ENCODE assay signal across 26 cellular contexts in the genomic region with DNA sequence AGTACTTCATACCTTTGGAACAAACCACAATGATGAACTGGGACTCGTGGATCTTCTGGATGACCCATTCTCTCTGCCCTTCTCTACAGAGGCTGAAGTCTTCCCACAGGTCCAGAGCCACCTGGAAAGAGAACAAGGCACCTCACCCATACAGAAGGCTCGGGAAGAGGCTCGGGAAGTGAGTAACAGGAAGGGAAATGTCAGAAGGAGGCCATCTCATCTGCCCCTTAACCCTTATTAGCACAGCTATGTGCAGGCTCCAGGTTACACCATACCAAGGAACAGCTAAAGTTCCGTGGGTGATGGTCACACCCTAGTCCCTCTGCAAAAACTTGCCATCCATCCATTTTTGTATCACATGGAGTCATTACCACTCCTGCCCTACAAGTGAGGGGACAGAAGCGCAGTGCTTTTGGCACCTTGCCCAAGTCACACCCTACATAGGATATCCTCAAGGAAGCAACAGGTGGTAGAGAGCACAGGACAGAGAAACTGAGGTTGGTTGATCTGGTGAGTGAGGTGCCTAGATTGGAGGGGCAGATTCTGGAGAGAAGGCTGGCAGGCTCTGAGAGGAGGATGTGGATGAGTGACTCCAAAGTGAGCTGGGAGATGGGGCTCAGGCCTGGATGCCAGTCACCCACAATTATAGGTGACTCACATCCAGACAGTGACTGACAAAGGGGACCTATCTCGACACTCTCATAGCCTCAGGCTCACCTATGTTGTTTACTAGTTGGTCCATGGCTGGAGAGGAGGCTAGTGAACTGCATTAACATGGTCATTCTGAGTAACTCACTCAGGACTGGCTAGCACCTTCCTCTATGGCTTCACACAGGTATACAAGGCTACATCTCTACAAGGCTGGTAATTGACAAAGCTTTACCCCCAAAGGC. TPM values are rescaled to one million over a fixed set of nuclear protein-coding genes. Genes with fewer than 3 reads are reported as not detected.
DNase-seq lines count a peak whose midpoint lies in the region; ATAC-seq and TF ChIP-seq lines count a peak whose summit lies in the region.
"Had no signal": no experiment of that assay in that cellular context is flagged by ENCODE, and none has a peak within 500 bp of the region (broad histone marks: within the 10 kb centered on the region; RNA-seq: fewer than 3 reads in every experiment).

No MANE protein-coding gene starts in this region.

- H3K79me2 ChIP-seq in PC-9 (ENCODE audit: low read depth): no peaks in the 10 kb centered on the region

- peaks cover 3% of the 10 kb centered on the region for H3K4me1 Mint-ChIP-seq in activated CD4-positive, alpha-beta T cell treated with anti-CD3 and anti-CD28 coated beads for 36 hours
- no peaks in the 10 kb centered on the region for H3K4me1 Mint-ChIP-seq in stimulated activated effector memory CD8-positive, alpha-beta T cell treated with anti-CD3 and anti-CD28 coated beads, Interleukin-12 subunit alpha, Interleukin-12 subunit beta, amount 100 ng/mL, for 72 hours

- H3K4me3 ChIP-seq in PC-9: no peak overlapping the region
- H3K4me3 ChIP-seq: BLaER1 treated with 17β-estradiol and CSF1 and Interleukin-3, amounts not matched to agents 10 nM and 100 nM; Peyer's patch had no signal

- no peaks in the 10 kb centered on the region for H3K9me3 Mint-ChIP-seq in activated CD4-positive, alpha-beta T cell treated with anti-CD3 and anti-CD28 coated beads for 36 hours (ENCODE audit: low read depth)
- no peaks in the 10 kb centered on the region for H3K9me3 Mint-ChIP-seq in stimulated activated effector memory CD8-positive, alpha-beta T cell treated with anti-CD3 and anti-CD28 coated beads, Interleukin-12 subunit alpha, Interleukin-12 subunit beta, amount 100 ng/mL, for 72 hours
- H3K9me3 Mint-ChIP-seq: H9 had no signal

- POLR2A ChIA-PET in activated CD4-positive, alpha-beta T cell treated with anti-CD3 and anti-CD28 coated beads for 36 hours (lab: Charles Lee): interaction anchor here (0.6 kb wide), 1 partner anchor 414 kb away, joined by 4 read pairs; no protein-coding TSS in a partner anchor
- POLR2A ChIA-PET in PC-9 (lab: Charles Lee; ENCODE audit: unreplicated experiment): interaction anchor here (0.6 kb wide), 1 partner anchor 106 kb away, joined by 19 read pairs; no protein-coding TSS in a partner anchor

- no peak for TF ChIP-seq CTCF in PC-9 (conservative IDR thresholded peaks at IDR 0.05)

- H3K27me3 Mint-ChIP-seq in activated CD4-positive, alpha-beta T cell treated with anti-CD3 and anti-CD28 coated beads for 36 hours: peaks cover 2% of the 10 kb centered on the region

- no peaks in the 10 kb centered on the region for H4K20me1 ChIP-seq in PC-9 (ENCODE audit: insufficient read depth)
- H4K20me1 ChIP-seq: BLaER1 treated with 17β-estradiol and CSF1 and Interleukin-3, amounts not matched to agents 10 nM and 100 nM had no signal

- ATAC-seq in activated CD4-positive, alpha-beta T cell treated with anti-CD3 and anti-CD28 coated beads for 36 hours: peak; percentile 42
- ATAC-seq in stimulated activated effector memory CD8-positive, alpha-beta T cell treated with anti-CD3 and anti-CD28 coated beads, Interleukin-12 subunit alpha, Interleukin-12 subunit beta, amount 100 ng/mL, for 72 hours: peak; percentile 37
- ATAC-seq in GM21786 (IDR thresholded peaks at IDR 0.05; ENCODE audit: unreplicated experiment) (no peak), left cardiac atrium (no peak)
- ATAC-seq: Right ventricle myocardium inferior had no signal

- DNase-seq in activated CD4-positive, alpha-beta T cell treated with anti-CD3 and anti-CD28 coated beads for 36 hours: no peak
- DNase-seq in activated CD4-positive, alpha-beta T cell treated with anti-CD3 and anti-CD28 coated beads, Interleukin-2, amount 50 U/mL, for 1 hour: no peak
- DNase-seq in PC-9: peak; percentile 14 to 74
- peak; percentile 33 for DNase-seq in dermis blood vessel endothelial cell
- DNase-seq in stimulated activated effector memory CD8-positive, alpha-beta T cell treated with anti-CD3 and anti-CD28 coated beads, Interleukin-12 subunit alpha, Interleukin-12 subunit beta, amount 100 ng/mL, for 72 hours (ENCODE audit: low spot score in 2 of 2): no peak
- no peak for DNase-seq in DMS 273 treated with DMSO at 0.1 percent for 48 hours (lab: John Stamatoyannopoulos, UW)
- no peak for DNase-seq in left cardiac atrium
- DNase-seq: ACHN; Caco-2; CD4-positive, alpha-beta memory T cell; DMS153; GDM1; H9; NCI-H1105; NCI-H2029 treated with DMSO at 0.1 percent for 48 hours; NCI-H2171; NCI-H345; NCI-H524; NCI-H774; NK-92 treated with Interleukin-12 subunit alpha and Interleukin-12 subunit beta, amount 100 ng/mL, for 24 hours; Peyer's patch had no signal

- H2AFZ ChIP-seq in PC-9: no peak overlapping the region

- peaks cover 8% of the 10 kb centered on the region; the same call in 1 of the 2 replicates for H3F3A ChIP-seq in PC-9 (ENCODE audit: insufficient read depth, low read depth)

- H3K36me3 Mint-ChIP-seq in activated CD4-positive, alpha-beta T cell treated with anti-CD3 and anti-CD28 coated beads for 36 hours (ENCODE audit: low read depth): no peaks in the 10 kb centered on the region
- H3K36me3 Mint-ChIP-seq in stimulated activated effector memory CD8-positive, alpha-beta T cell treated with anti-CD3 and anti-CD28 coated beads, Interleukin-12 subunit alpha, Interleukin-12 subunit beta, amount 100 ng/mL, for 72 hours: no peaks in the 10 kb centered on the region
- H3K36me3 Mint-ChIP-seq: CD4-positive, alpha-beta memory T cell had no signal

- no peaks in the 10 kb centered on the region for H3K9me3 ChIP-seq in PC-9 (ENCODE audit: insufficient read depth, low read depth)
- H3K9me3 ChIP-seq: BLaER1 treated with 17β-estradiol and CSF1 and Interleukin-3, amounts not matched to agents 10 nM and 100 nM; Caco-2; Peyer's patch had no signal

- H3K36me3 ChIP-seq in PC-9 (ENCODE audit: low read depth): no peaks in the 10 kb centered on the region
- H3K36me3 ChIP-seq: BLaER1 treated with 17β-estradiol and CSF1 and Interleukin-3, amounts not matched to agents 10 nM and 100 nM; Peyer's patch had no signal

- H3K9me2 ChIP-seq in PC-9 (ENCODE audit: insufficient read depth): no peaks in the 10 kb centered on the region

- peaks cover 20% of the 10 kb centered on the region for H3K4me1 ChIP-seq in PC-9 (replicated peaks; ENCODE audit: insufficient read depth)
- H3K4me1 ChIP-seq: Peyer's patch had no signal

- H3K4me2 ChIP-seq in PC-9: peak overlapping the region; percentile 50
- H3K4me2 ChIP-seq: KMS-11 had no signal

- no peak overlapping the region for H3K4me3 Mint-ChIP-seq in activated CD4-positive, alpha-beta T cell treated with anti-CD3 and anti-CD28 coated beads for 36 hours
- no peak overlapping the region for H3K4me3 Mint-ChIP-seq in stimulated activated effector memory CD8-positive, alpha-beta T cell treated with anti-CD3 and anti-CD28 coated beads, Interleukin-12 subunit alpha, Interleukin-12 subunit beta, amount 100 ng/mL, for 72 hours
- H3K4me3 Mint-ChIP-seq: CD4-positive, alpha-beta memory T cell; H9 had no signal

- intact Hi-C loops in activated CD4-positive, alpha-beta T cell treated with anti-CD3 and anti-CD28 coated beads for 36 hours (cut with DNase I, micrococcal nuclease): no loop called here
- intact Hi-C loops in PC-9 (cut with micrococcal nuclease; ENCODE audit: unreplicated experiment) (no loop called here), left cardiac atrium (cut with DNase I) (no loop called here)

- no TSS peak for BruUV-seq in PC-9 (replicated peaks; lab: Mats Ljungman, UMichigan)

- CTCF ChIA-PET in activated CD4-positive, alpha-beta T cell treated with anti-CD3 and anti-CD28 coated beads for 36 hours (lab: Charles Lee): interaction anchor here (0.9 to 4.1 kb wide), 5 partner anchors 9 to 455 kb away, joined by 3 to 18 read pairs (median 3); no protein-coding TSS in a partner anchor
- CTCF ChIA-PET in PC-9 (lab: Charles Lee): interaction anchor here (0.6 to 0.7 kb wide), 2 partner anchors 43 to 78 kb away, joined by 3 read pairs; no protein-coding TSS in a partner anchor

- H3K27ac ChIP-seq in PC-9: peak overlapping the region; percentile 62
- H3K27ac ChIP-seq: 22Rv1; BLaER1 treated with 17β-estradiol and CSF1 and Interleukin-3, amounts not matched to agents 10 nM and 100 nM; KMS-11; Peyer's patch had no signal

- H3K27me3 ChIP-seq in PC-9 (ENCODE audit: insufficient read depth, low read depth): no peaks in the 10 kb centered on the region
- H3K27me3 ChIP-seq: BLaER1 treated with 17β-estradiol and CSF1 and Interleukin-3, amounts not matched to agents 10 nM and 100 nM; Peyer's patch had no signal

- H3K27ac Mint-ChIP-seq in activated CD4-positive, alpha-beta T cell treated with anti-CD3 and anti-CD28 coated beads for 36 hours: no peak overlapping the region
- H3K27ac Mint-ChIP-seq in stimulated activated effector memory CD8-positive, alpha-beta T cell treated with anti-CD3 and anti-CD28 coated beads, Interleukin-12 subunit alpha, Interleukin-12 subunit beta, amount 100 ng/mL, for 72 hours: no peak overlapping the region
- H3K27ac Mint-ChIP-seq: H9 had no signal

RNA-seq across cellular contexts. Expression of a gene that starts 38.2 kb away (rescaled TPM):
- not detected for total RNA-seq in activated CD4-positive, alpha-beta T cell treated with anti-CD3 and anti-CD28 coated beads for 36 hours
- total RNA-seq in PC-9 (2021) (0.43 and 0.57 TPM in 2 replicates), dermis blood vessel endothelial cell (0.17 and 0.33 TPM in 2 replicates), left cardiac atrium (not detected)
- total RNA-seq: Caco-2; CD4-positive, alpha-beta memory T cell; Peyer's patch; Right ventricle myocardium inferior had no signal

Comparison
In these comparisons a context has a peak if more than half of its experiments do, and no peak if none do; other contexts are left out.
1. ATAC-seq: peak in activated CD4-positive, alpha-beta T cell treated with anti-CD3 and anti-CD28 coated beads for 36 hours (single experiment) and stimulated activated effector memory CD8-positive, alpha-beta T cell treated with anti-CD3 and anti-CD28 coated beads, Interleukin-12 subunit alpha, Interleukin-12 subunit beta, amount 100 ng/mL, for 72 hours (single experiment); none in GM21786 (single experiment) and left cardiac atrium (0 of 2).
2. DNase-seq: peak in PC-9 (2 of 2) and dermis blood vessel endothelial cell (single experiment); none in activated CD4-positive, alpha-beta T cell treated with anti-CD3 and anti-CD28 coated beads for 36 hours (single experiment), activated CD4-positive, alpha-beta T cell treated with anti-CD3 and anti-CD28 coated beads, Interleukin-2, amount 50 U/mL, for 1 hour (single experiment), stimulated activated effector memory CD8-positive, alpha-beta T cell treated with anti-CD3 and anti-CD28 coated beads, Interleukin-12 subunit alpha, Interleukin-12 subunit beta, amount 100 ng/mL, for 72 hours (0 of 2), DMS 273 treated with DMSO at 0.1 percent for 48 hours (single experiment) and left cardiac atrium (single experiment).